In genomic region chr4:61003301-61003700, GRCh38 we compare ENCODE assay signal across 19 cellular contexts.
"Had no signal": no experiment of that assay in that cellular context is flagged by ENCODE, and none has a peak within 500 bp of the region (broad histone marks: within the 10 kb centered on the region; RNA-seq: fewer than 3 reads in every experiment).

No MANE protein-coding gene starts in this region.

- H3K36me3 Mint-ChIP-seq: activated naive CD4-positive, alpha-beta T cell treated with anti-CD3 and anti-CD28 coated beads, Interleukin-2, amount 10 ng/mL, durations not matched to agents 7 days and 5 days had no signal

- H3K27ac Mint-ChIP-seq: activated CD4-positive, alpha-beta T cell treated with anti-CD3 and anti-CD28 coated beads, Interleukin-2, amount 10 ng/mL, durations not matched to agents 7 days and 5 days; activated CD8-positive, alpha-beta T cell treated with anti-CD3 and anti-CD28 coated beads, Interleukin-2, amount 10 ng/mL, durations not matched to agents 7 days and 5 days; activated naive CD4-positive, alpha-beta T cell treated with anti-CD3 and anti-CD28 coated beads, Interleukin-2, amount 10 ng/mL, durations not matched to agents 7 days and 5 days; activated naive CD8-positive, alpha-beta T cell treated with anti-CD3 and anti-CD28 coated beads, Interleukin-2, amount 50 U/mL, for 24 hours; activated T-cell treated with anti-CD3 and anti-CD28 coated beads, Interleukin-2, amount 50 U/mL, for 24 hours; activated T-helper 2 cell treated with anti-CD3 and anti-CD28 coated beads, Interferon-gamma antibody, Interleukin-2, Interleukin-4, amounts not matched to agents 10 μg/mL and 5 μg/mL and 100 μg/mL, durations not matched to agents 14 hours and 24 hours and 36 hours; endodermal cell; stimulated activated naive CD8-positive, alpha-beta T cell treated with anti-CD3 and anti-CD28 coated beads, Interleukin-15, Interleukin-2, amounts not matched to agents 100 ng/mL and 50 ng/mL, for 24 hours; T-helper 1 cell treated with Interleukin-12 subunit alpha and Interleukin-12 subunit beta and Interleukin-4 antibody, amounts not matched to agents 30 μg/mL and 1 μg/mL, for 36 hours had no signal

- H3K4me1 ChIP-seq: ascending aorta, left lung, tibial nerve, uterus had no signal

- H3K4me3 ChIP-seq: ascending aorta, left lung, tibial nerve, uterus had no signal

- ATAC-seq: activated CD4-positive, CD25-positive, alpha-beta regulatory T cell treated with anti-CD3 and anti-CD28 coated beads, Interleukin-2, amount 50 U/mL, for 24 hours; activated CD8-positive, alpha-beta T cell treated with anti-CD3 and anti-CD28 coated beads, Interleukin-2, amount 10 ng/mL, durations not matched to agents 7 days and 5 days; activated naive CD8-positive, alpha-beta T cell treated with anti-CD3 and anti-CD28 coated beads, Interleukin-2, amount 50 U/mL, for 24 hours; left lung had no signal

- H3K4me1 Mint-ChIP-seq: activated CD4-positive, alpha-beta T cell treated with anti-CD3 and anti-CD28 coated beads, Interleukin-2, amount 10 ng/mL, durations not matched to agents 7 days and 5 days; activated naive CD4-positive, alpha-beta T cell treated with anti-CD3 and anti-CD28 coated beads, Interleukin-2, amount 10 ng/mL, durations not matched to agents 7 days and 5 days; activated naive CD8-positive, alpha-beta T cell treated with anti-CD3 and anti-CD28 coated beads, Interleukin-2, amount 50 U/mL, for 24 hours; endodermal cell had no signal

- H3K9me3 ChIP-seq: uterus had no signal

- H3K27me3 Mint-ChIP-seq: activated CD4-positive, alpha-beta T cell treated with anti-CD3 and anti-CD28 coated beads, Interleukin-2, amount 10 ng/mL, durations not matched to agents 7 days and 5 days; activated naive CD4-positive, alpha-beta T cell treated with anti-CD3 and anti-CD28 coated beads, Interleukin-2, amount 10 ng/mL, durations not matched to agents 7 days and 5 days; activated naive CD8-positive, alpha-beta T cell treated with anti-CD3 and anti-CD28 coated beads, Interleukin-2, amount 50 U/mL, for 24 hours; activated T-cell treated with anti-CD3 and anti-CD28 coated beads, Interleukin-2, amount 50 U/mL, for 24 hours; stimulated activated naive CD8-positive, alpha-beta T cell treated with anti-CD3 and anti-CD28 coated beads, Interleukin-15, Interleukin-2, amounts not matched to agents 100 ng/mL and 50 ng/mL, for 24 hours had no signal

- H3K27me3 ChIP-seq: ascending aorta, left lung, tibial nerve, uterus had no signal

- H3K27ac ChIP-seq: ascending aorta, left lung, tibial nerve, uterus had no signal

- H3K36me3 ChIP-seq: ascending aorta, left lung, tibial nerve, uterus had no signal

- DNase-seq: activated CD4-positive, alpha-beta T cell treated with anti-CD3 and anti-CD28 coated beads, Interleukin-2, amount 10 ng/mL, durations not matched to agents 7 days and 5 days; activated CD8-positive, alpha-beta T cell treated with anti-CD3 and anti-CD28 coated beads, Interleukin-2, amount 10 ng/mL, durations not matched to agents 7 days and 5 days; activated naive CD4-positive, alpha-beta T cell treated with anti-CD3 and anti-CD28 coated beads, Interleukin-2, amount 10 ng/mL, durations not matched to agents 7 days and 5 days; activated naive CD8-positive, alpha-beta T cell treated with anti-CD3 and anti-CD28 coated beads, Interleukin-2, amount 50 U/mL, for 24 hours; activated T-cell treated with anti-CD3 and anti-CD28 coated beads, Interleukin-2, amount 50 U/mL, for 24 hours; caudate nucleus; endodermal cell; kidney; left lung; midbrain; retina; uterus had no signal

- H3K4me3 Mint-ChIP-seq: activated CD4-positive, alpha-beta T cell treated with anti-CD3 and anti-CD28 coated beads, Interleukin-2, amount 10 ng/mL, durations not matched to agents 7 days and 5 days; activated CD8-positive, alpha-beta T cell treated with anti-CD3 and anti-CD28 coated beads, Interleukin-2, amount 10 ng/mL, durations not matched to agents 7 days and 5 days; activated naive CD4-positive, alpha-beta T cell treated with anti-CD3 and anti-CD28 coated beads, Interleukin-2, amount 10 ng/mL, durations not matched to agents 7 days and 5 days; activated naive CD8-positive, alpha-beta T cell treated with anti-CD3 and anti-CD28 coated beads, Interleukin-2, amount 50 U/mL, for 24 hours; activated T-cell treated with anti-CD3 and anti-CD28 coated beads, Interleukin-2, amount 50 U/mL, for 24 hours; endodermal cell; stimulated activated naive CD8-positive, alpha-beta T cell treated with anti-CD3 and anti-CD28 coated beads, Interleukin-15, Interleukin-2, amounts not matched to agents 100 ng/mL and 50 ng/mL, for 24 hours; T-helper 1 cell treated with Interleukin-12 subunit alpha and Interleukin-12 subunit beta and Interleukin-4 antibody, amounts not matched to agents 30 μg/mL and 1 μg/mL, for 36 hours had no signal

- FAIRE-seq: frontal cortex had no signal
